7 cellular contexts compared by ENCODE assay signal in the genomic region with DNA sequence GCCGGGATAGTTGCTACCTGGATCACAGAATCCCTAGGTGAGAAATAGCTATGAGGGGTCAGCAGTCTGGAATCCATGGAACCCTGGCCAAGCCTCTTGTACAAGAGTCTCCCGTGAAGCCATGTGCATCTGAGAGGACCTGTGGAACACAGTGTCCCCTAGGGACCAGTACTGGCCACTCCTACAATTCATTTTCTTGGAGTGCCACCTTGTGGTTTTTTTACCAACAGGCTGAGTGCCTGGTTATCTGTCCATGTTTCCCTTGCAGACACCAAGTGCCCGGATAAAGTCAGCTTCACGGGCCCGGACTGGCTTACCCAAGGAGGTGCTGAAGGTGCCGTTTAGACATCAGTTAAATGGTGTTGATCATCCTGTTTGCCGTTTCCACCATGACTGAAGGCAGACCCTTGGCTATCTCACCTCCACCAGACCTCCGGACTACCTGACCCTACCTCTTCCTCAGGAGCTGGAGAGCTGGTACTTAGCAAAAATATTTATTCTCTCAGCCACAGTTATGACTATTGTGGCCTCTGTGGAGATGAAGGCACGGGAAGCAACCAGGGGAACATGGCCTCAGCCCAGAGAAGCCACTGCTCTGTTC.
DNase-seq lines count a peak whose midpoint lies in the region; ATAC-seq and TF ChIP-seq lines count a peak whose summit lies in the region.

No MANE protein-coding gene starts in this region.

- H3K4me3 ChIP-seq in Karpas-422 (ENCODE audit: low read length), result no peak overlapping the region
- H3K4me3 ChIP-seq in RWPE2 (ENCODE audit: severe bottlenecking), result no peak overlapping the region
- H3K4me3 ChIP-seq in epithelial cell of esophagus (ENCODE audit: low read length), result no peak overlapping the region

- H3K36me3 ChIP-seq in Karpas-422 (ENCODE audit: insufficient read depth, low read length) (peaks cover 22% of the 10 kb centered on the region; the same call in 1 of the 2 replicates), RWPE2 (ENCODE audit: low read depth) (peaks cover 82% of the 10 kb centered on the region)

- no peak overlapping the region for H2AFZ ChIP-seq in Karpas-422 (ENCODE audit: low read length)

- TF ChIP-seq CTCF in RWPE2 (IDR thresholded peaks at IDR 0.05; ENCODE audit: poor library complexity, severe bottlenecking) (peak; percentile 93), epithelial cell of esophagus (IDR thresholded peaks at IDR 0.05; ENCODE audit: insufficient read depth, low read depth, low read length, missing control alignments) (peak; percentile 81)

- H3K9me3 ChIP-seq in Karpas-422 (ENCODE audit: low read length), result no peaks in the 10 kb centered on the region
- H3K9me3 ChIP-seq in RWPE2 (ENCODE audit: severe bottlenecking), result no peaks in the 10 kb centered on the region

- no peaks in the 10 kb centered on the region for H3K79me2 ChIP-seq in Karpas-422 (ENCODE audit: low read length)

- H3K4me2 ChIP-seq in Karpas-422 (ENCODE audit: low read depth, low read length, poor library complexity, severe bottlenecking), result no peak overlapping the region

- DNase-seq in G401 (ENCODE audit: low spot score) (peak; percentile 72), Karpas-422 (peak; percentile 71), RWPE2 (ENCODE audit: low spot score) (no peak), epithelial cell of esophagus (ENCODE audit: low read depth) (peak; percentile 62), midbrain (lab: John Stamatoyannopoulos, UW) (peak; percentile 65)

- H3K9me2 ChIP-seq in Karpas-422 (replicated peaks; ENCODE audit: insufficient read depth, low read length), result no peaks in the 10 kb centered on the region

- H3K27me3 ChIP-seq in Karpas-422 (ENCODE audit: low read length), result no peaks in the 10 kb centered on the region
- no peaks in the 10 kb centered on the region for H3K27me3 ChIP-seq in RWPE2 (ENCODE audit: insufficient read depth, poor library complexity, severe bottlenecking)

- no peak overlapping the region for H3K27ac ChIP-seq in Karpas-422 (ENCODE audit: low read length)
- no peak overlapping the region for H3K27ac ChIP-seq in RWPE2 (ENCODE audit: poor library complexity, severe bottlenecking)

- H4K20me1 ChIP-seq in Karpas-422 (ENCODE audit: insufficient read depth, low read depth, low read length), result 0 out of 2 replicates have a peak, but pooled peaks cover 3% of the 10 kb centered on the region

- H3K4me1 ChIP-seq in Karpas-422 (ENCODE audit: low read length), result no peaks in the 10 kb centered on the region
- H3K4me1 ChIP-seq in RWPE2 (ENCODE audit: insufficient read depth, poor library complexity, severe bottlenecking), result no peaks in the 10 kb centered on the region

- no peak overlapping the region for H3K9ac ChIP-seq in Karpas-422 (ENCODE audit: low read length)

- in situ Hi-C loops in G401 (cut with HindIII; ENCODE audit: low sequenced_read_pairs), result loop anchor here (10.0 kb wide), 1 partner anchor 103 kb away; no protein-coding TSS in a partner anchor

- ATAC-seq in RWPE2 (ENCODE audit: low read depth) (peak; percentile 82), HG03571 (IDR thresholded peaks at IDR 0.05; ENCODE audit: unreplicated experiment) (no peak), HG03378 (IDR thresholded peaks at IDR 0.05; ENCODE audit: unreplicated experiment) (no peak)
